Comparison of ENCODE assay signal across 20 cellular contexts in the genomic region with DNA sequence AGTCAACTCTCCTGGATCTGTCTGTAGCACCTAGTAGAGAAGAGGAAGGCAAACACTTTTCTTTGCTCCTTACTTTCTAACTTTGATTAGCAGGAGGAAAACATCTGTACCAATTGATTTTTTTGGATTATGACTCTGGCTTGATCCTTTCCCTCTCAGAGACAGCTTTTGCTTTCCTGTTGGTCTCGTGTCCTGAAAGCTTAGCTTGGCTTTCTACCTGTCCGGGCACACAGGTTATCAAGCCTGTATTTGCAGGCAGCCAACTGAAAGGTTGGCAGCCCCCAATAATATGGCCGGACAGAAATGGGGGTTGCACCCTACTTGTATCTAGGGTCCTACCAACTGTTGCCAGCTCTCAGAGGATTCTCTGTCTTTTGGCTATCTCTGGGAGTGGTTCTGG. TPM values are rescaled to one million over a fixed set of nuclear protein-coding genes. Genes with fewer than 3 reads are reported as not detected.
A peak's percentile ranks its signal among the peaks of the same experiment; 100 is the strongest.
DNase-seq lines count a peak whose midpoint lies in the region; ATAC-seq, FAIRE-seq and TF ChIP-seq lines count a peak whose summit lies in the region.
"Had no signal": no experiment of that assay in that cellular context is flagged by ENCODE, and none has a peak within 500 bp of the region (broad histone marks: within the 10 kb centered on the region; RNA-seq: fewer than 3 reads in every experiment).

No MANE protein-coding gene starts in this region.

- H3K23ac ChIP-seq in mesenchymal stem cell (ENCODE audit: low read length in 2 of 2), result no peak overlapping the region
- no peak overlapping the region for H3K23ac ChIP-seq in H9 (ENCODE audit: insufficient read length, low read depth, low read length)

- H4K20me1 ChIP-seq in H9 (ENCODE audit: control insufficient read depth, insufficient read depth, insufficient read length), result no peaks in the 10 kb centered on the region
- H4K20me1 ChIP-seq: BLaER1 had no signal

- no peak overlapping the region for H3K14ac ChIP-seq in mesenchymal stem cell (ENCODE audit: low read length in 2 of 2)
- no peak overlapping the region for H3K14ac ChIP-seq in H9 (ENCODE audit: insufficient read depth, low read length)

- no peak overlapping the region for H3K9ac ChIP-seq in mesenchymal stem cell (ENCODE audit: low read length)
- no peak overlapping the region for H3K9ac ChIP-seq in H9 (ENCODE audit: extremely low read depth, insufficient read length, low read length)
- H3K9ac ChIP-seq: BLaER1 had no signal

- H2BK120ac ChIP-seq in mesenchymal stem cell (ENCODE audit: low read depth, low read length), result no peak overlapping the region
- no peak overlapping the region for H2BK120ac ChIP-seq in H9 (ENCODE audit: low read depth, low read length, poor library complexity, severe bottlenecking)

- H4K8ac ChIP-seq in mesenchymal stem cell (ENCODE audit: low read length) (no peak overlapping the region), H9 (replicated peaks; ENCODE audit: insufficient read length, low read depth, low read length) (no peak overlapping the region)

- no peak overlapping the region for H3K4me3 Mint-ChIP-seq in activated naive CD4-positive, alpha-beta T cell treated with anti-CD3 and anti-CD28 coated beads, Interleukin-2, amount 50 U/mL, for 24 hours
- H3K4me3 Mint-ChIP-seq in H9, result no peak overlapping the region
- H3K4me3 Mint-ChIP-seq: CD8-positive, alpha-beta memory T cell; HFFc6 had no signal

- no peak overlapping the region for H2BK12ac ChIP-seq in mesenchymal stem cell (ENCODE audit: low read length in 2 of 2)
- H2BK12ac ChIP-seq in H9 (ENCODE audit: insufficient read length, low read depth, low read length), result no peak overlapping the region

- H2BK15ac ChIP-seq in mesenchymal stem cell (ENCODE audit: low read depth, poor library complexity, severe bottlenecking) (no peak overlapping the region), H9 (ENCODE audit: low read depth, low read length) (no peak overlapping the region)

- H3K27me3 ChIP-seq in mesenchymal stem cell (ENCODE audit: control insufficient read depth in 1 of 2, insufficient read depth in 1 of 2, low read length in 2 of 2) (no peaks in the 10 kb centered on the region), small intestine (ENCODE audit: control insufficient read depth in 2 of 2, insufficient read depth in 2 of 2, low read length in 2 of 2) (no peaks in the 10 kb centered on the region), H9 (ENCODE audit: insufficient read depth, low read length) (no peaks in the 10 kb centered on the region)
- H3K27me3 ChIP-seq: BLaER1 had no signal

- no peaks in the 10 kb centered on the region for H3K36me3 ChIP-seq in mesenchymal stem cell (ENCODE audit: control insufficient read depth in 1 of 2, insufficient read depth in 2 of 2, low read depth in 1 of 2, low read length in 2 of 2)
- H3K36me3 ChIP-seq in small intestine (ENCODE audit: control insufficient read depth in 2 of 2, insufficient read depth in 2 of 2, low read length in 2 of 2), result no peaks in the 10 kb centered on the region
- H3K36me3 ChIP-seq: BLaER1 had no signal

- FAIRE-seq in small intestine (lab: Jason Lieb, UNC), result no peak
- FAIRE-seq: GM12892, GM19239, H1, HTR-8/SVneo had no signal

- no peaks in the 10 kb centered on the region for H3K79me2 ChIP-seq in H9 (ENCODE audit: insufficient read depth, low read length)

- H3K4me1 ChIP-seq in mesenchymal stem cell (ENCODE audit: control insufficient read depth, insufficient read depth, low read depth, low read length), result peaks cover 3% of the 10 kb centered on the region
- no peaks in the 10 kb centered on the region for H3K4me1 ChIP-seq in small intestine (ENCODE audit: control insufficient read depth in 2 of 2, insufficient read depth in 1 of 2, low read depth in 1 of 2, low read length in 1 of 2)
- H3K4me1 ChIP-seq in H9 (ENCODE audit: insufficient read depth, low read length), result no peaks in the 10 kb centered on the region

- H3K4me1 Mint-ChIP-seq in activated naive CD4-positive, alpha-beta T cell treated with anti-CD3 and anti-CD28 coated beads, Interleukin-2, amount 50 U/mL, for 24 hours, result no peaks in the 10 kb centered on the region
- peaks cover 6 to 7% of the 10 kb centered on the region in 2 experiments; a peak in 3 of 4 replicates for H3K4me1 Mint-ChIP-seq in H9
- H3K4me1 Mint-ChIP-seq: CD8-positive, alpha-beta memory T cell had no signal

- H3T11ph ChIP-seq in H9 (ENCODE audit: low read length), result no peak overlapping the region

- H2BK5ac ChIP-seq in mesenchymal stem cell (ENCODE audit: low read depth, low read length, poor library complexity, severe bottlenecking), result no peak overlapping the region
- no peak overlapping the region for H2BK5ac ChIP-seq in H9 (ENCODE audit: insufficient read length, low read length)

- H3K4me2 ChIP-seq in mesenchymal stem cell (ENCODE audit: low read length, poor library complexity, severe bottlenecking) (no peak overlapping the region), H9 (ENCODE audit: insufficient read depth, insufficient read length, low read length) (no peak overlapping the region)

- H3K27ac ChIP-seq in mesenchymal stem cell (ENCODE audit: low read length, poor library complexity, severe bottlenecking) (no peak overlapping the region), small intestine (ENCODE audit: low read depth in 1 of 2, low read length in 1 of 2) (peak overlapping the region in 1 of 2 donors; percentile 24), H9 (ENCODE audit: insufficient read length, low read depth, low read length) (no peak overlapping the region)
- H3K27ac ChIP-seq: 22Rv1, BLaER1 had no signal

- TF ChIP-seq CTCF in H9 (conservative IDR thresholded peaks at IDR 0.05), result no peak

- no peak overlapping the region for H3K4me3 ChIP-seq in mesenchymal stem cell (ENCODE audit: insufficient read depth in 1 of 2, low read depth in 1 of 2, low read length in 2 of 2)
- no peak overlapping the region for H3K4me3 ChIP-seq in small intestine (ENCODE audit: low read depth in 1 of 2, low read length in 2 of 2)
- H3K4me3 ChIP-seq: BLaER1 had no signal

- H3K18ac ChIP-seq in mesenchymal stem cell (ENCODE audit: low read depth in 1 of 2, low read length in 2 of 2) (no peak overlapping the region), H9 (ENCODE audit: insufficient read length, low read depth, low read length) (no peak overlapping the region)

- DNase-seq in activated naive CD4-positive, alpha-beta T cell treated with anti-CD3 and anti-CD28 coated beads, Interleukin-2, amount 50 U/mL, for 72 hours (ENCODE audit: low spot score in 2 of 2), result no peak
- DNase-seq in mesenchymal stem cell (no peak), small intestine (peak; percentile 4), H9 (no peak), NCI-H1417 treated with DMSO at 0.1 percent for 48 hours (lab: John Stamatoyannopoulos, UW) (no peak)
- DNase-seq: AML-193; CD8-positive, alpha-beta memory T cell; DND-41; GDM1; HCEC 1CT; HFFc6 had no signal

- WGBS in mesenchymal stem cell, result 96% methylated on average over 3 of the region's 3 CpGs
- WGBS in small intestine, 3 donors, result 19 to 61% (median 33%) methylated on average over 3 of the region's 3 CpGs
- no CpG with 5 or more reads among the region's 3 CpGs for WGBS in H9 (ENCODE audit: extremely low coverage, insufficient read length, low lambda C conversion rate)

- H4K91ac ChIP-seq in mesenchymal stem cell (ENCODE audit: low read length) (no peak overlapping the region), H9 (ENCODE audit: insufficient read length, low read depth, low read length) (no peak overlapping the region)

- H3K56ac ChIP-seq in H9 (ENCODE audit: insufficient read length, low read depth, low read length), result no peak overlapping the region

- H2AFZ ChIP-seq in mesenchymal stem cell (ENCODE audit: low read depth, low read length) (no peak overlapping the region), H9 (ENCODE audit: low read length) (no peak overlapping the region)

- H3K27me3 Mint-ChIP-seq in activated naive CD4-positive, alpha-beta T cell treated with anti-CD3 and anti-CD28 coated beads, Interleukin-2, amount 50 U/mL, for 24 hours, result no peaks in the 10 kb centered on the region
- no peaks in the 10 kb centered on the region for H3K27me3 Mint-ChIP-seq in H9 (ENCODE audit: low read depth)

- H2BK20ac ChIP-seq in H9 (ENCODE audit: low read depth, low read length, poor library complexity, severe bottlenecking), result no peak overlapping the region

- H3K79me1 ChIP-seq in mesenchymal stem cell (replicated peaks; ENCODE audit: low read length, poor library complexity, severe bottlenecking), result no peaks in the 10 kb centered on the region
- H3K79me1 ChIP-seq in H9 (ENCODE audit: insufficient read depth, low read depth, low read length, poor library complexity, severe bottlenecking), result no peaks in the 10 kb centered on the region

- ATAC-seq in activated naive CD4-positive, alpha-beta T cell treated with anti-CD3 and anti-CD28 coated beads, Interleukin-2, amount 50 U/mL, for 72 hours, result no peak
- ATAC-seq in GM18520 (IDR thresholded peaks at IDR 0.05; ENCODE audit: unreplicated experiment), result no peak

- H3K23me2 ChIP-seq in H9 (ENCODE audit: insufficient read length, low read depth, low read length, poor library complexity, severe bottlenecking), result no peaks in the 10 kb centered on the region

- no peaks in the 10 kb centered on the region for H3K36me3 Mint-ChIP-seq in activated naive CD4-positive, alpha-beta T cell treated with anti-CD3 and anti-CD28 coated beads, Interleukin-2, amount 50 U/mL, for 24 hours
- H3K36me3 Mint-ChIP-seq in activated naive CD4-positive, alpha-beta T cell treated with anti-CD3 and anti-CD28 coated beads, Interleukin-2, amount 50 U/mL, for 72 hours, result no peaks in the 10 kb centered on the region
- H3K36me3 Mint-ChIP-seq in H9 (ENCODE audit: insufficient read depth in 1 of 3, low read depth in 3 of 3), result no peaks in the 10 kb centered on the region; a peak in 3 of 7 replicates

- H3K4ac ChIP-seq in mesenchymal stem cell (ENCODE audit: low read depth in 1 of 2, low read length in 2 of 2), result no peak overlapping the region
- H3K4ac ChIP-seq in H9 (ENCODE audit: low read depth, low read length), result no peak overlapping the region

- no peaks in the 10 kb centered on the region for H3K9me3 Mint-ChIP-seq in activated naive CD4-positive, alpha-beta T cell treated with anti-CD3 and anti-CD28 coated beads, Interleukin-2, amount 50 U/mL, for 24 hours
- no peaks in the 10 kb centered on the region for H3K9me3 Mint-ChIP-seq in activated naive CD4-positive, alpha-beta T cell treated with anti-CD3 and anti-CD28 coated beads, Interleukin-2, amount 50 U/mL, for 72 hours
- peaks cover 48 to 56% of the 10 kb centered on the region in 2 experiments for H3K9me3 Mint-ChIP-seq in H9
- H3K9me3 Mint-ChIP-seq: CD8-positive, alpha-beta memory T cell; HFFc6 had no signal

- no peaks in the 10 kb centered on the region for H3K9me3 ChIP-seq in mesenchymal stem cell (ENCODE audit: control insufficient read depth, low read length)
- no peaks in the 10 kb centered on the region for H3K9me3 ChIP-seq in small intestine (ENCODE audit: control insufficient read depth, low read depth)
- H3K9me3 ChIP-seq in H9 (ENCODE audit: control insufficient read depth, low read depth, low read length), result no peaks in the 10 kb centered on the region
- H3K9me3 ChIP-seq: BLaER1, Caco-2 had no signal

- peak overlapping the region; percentile 70 for H2AK5ac ChIP-seq in mesenchymal stem cell (ENCODE audit: low read length, severe bottlenecking)
- no peak overlapping the region for H2AK5ac ChIP-seq in H9 (ENCODE audit: insufficient read length, low read length)

- H4K5ac ChIP-seq in H9 (ENCODE audit: insufficient read length, low read depth, low read length), result no peak overlapping the region

- peak overlapping the region; percentile 30 for H3K27ac Mint-ChIP-seq in activated naive CD4-positive, alpha-beta T cell treated with anti-CD3 and anti-CD28 coated beads, Interleukin-2, amount 50 U/mL, for 24 hours
- H3K27ac Mint-ChIP-seq in activated naive CD4-positive, alpha-beta T cell treated with anti-CD3 and anti-CD28 coated beads, Interleukin-2, amount 50 U/mL, for 72 hours, result no peak overlapping the region
- no peak overlapping the region; a peak in 1 of 7 replicates for H3K27ac Mint-ChIP-seq in H9
- H3K27ac Mint-ChIP-seq: CD8-positive, alpha-beta memory T cell; HFFc6 had no signal

RNA-seq across cellular contexts. Expression of a gene that starts 43.1 kb away (rescaled TPM):
- total RNA-seq in activated naive CD4-positive, alpha-beta T cell treated with anti-CD3 and anti-CD28 coated beads, Interleukin-2, amount 50 U/mL, for 72 hours, result 10 to 100 TPM; 35.3 to 44.0 TPM
- polyA plus RNA-seq in mesenchymal stem cell (2013, experiment 1 of 2), result 171 TPM
- 181 TPM for polyA plus RNA-seq in mesenchymal stem cell (2013, experiment 2 of 2)
- 10 to 100 TPM; 16.5 to 39.1 (median 30.0) TPM for polyA plus RNA-seq in small intestine
- 27.7 and 28.6 TPM in 2 replicates for total RNA-seq in H9 (2021)

RNA-seq across cellular contexts. Expression of a gene that starts 48.5 kb away (rescaled TPM):
- total RNA-seq in activated naive CD4-positive, alpha-beta T cell treated with anti-CD3 and anti-CD28 coated beads, Interleukin-2, amount 50 U/mL, for 72 hours, result 10 to 100 TPM; 59.4 to 60.6 TPM
- 39.2 TPM for polyA plus RNA-seq in mesenchymal stem cell (2013, experiment 1 of 2)
- 39.5 TPM for polyA plus RNA-seq in mesenchymal stem cell (2013, experiment 2 of 2)
- 10 to 100 TPM; 10.8 to 14.8 (median 12.1) TPM for polyA plus RNA-seq in small intestine
- total RNA-seq in H9 (2021), result 44.9 and 48.4 TPM in 2 replicates
